1 cellular context compared by ENCODE assay signal in the genomic region with DNA sequence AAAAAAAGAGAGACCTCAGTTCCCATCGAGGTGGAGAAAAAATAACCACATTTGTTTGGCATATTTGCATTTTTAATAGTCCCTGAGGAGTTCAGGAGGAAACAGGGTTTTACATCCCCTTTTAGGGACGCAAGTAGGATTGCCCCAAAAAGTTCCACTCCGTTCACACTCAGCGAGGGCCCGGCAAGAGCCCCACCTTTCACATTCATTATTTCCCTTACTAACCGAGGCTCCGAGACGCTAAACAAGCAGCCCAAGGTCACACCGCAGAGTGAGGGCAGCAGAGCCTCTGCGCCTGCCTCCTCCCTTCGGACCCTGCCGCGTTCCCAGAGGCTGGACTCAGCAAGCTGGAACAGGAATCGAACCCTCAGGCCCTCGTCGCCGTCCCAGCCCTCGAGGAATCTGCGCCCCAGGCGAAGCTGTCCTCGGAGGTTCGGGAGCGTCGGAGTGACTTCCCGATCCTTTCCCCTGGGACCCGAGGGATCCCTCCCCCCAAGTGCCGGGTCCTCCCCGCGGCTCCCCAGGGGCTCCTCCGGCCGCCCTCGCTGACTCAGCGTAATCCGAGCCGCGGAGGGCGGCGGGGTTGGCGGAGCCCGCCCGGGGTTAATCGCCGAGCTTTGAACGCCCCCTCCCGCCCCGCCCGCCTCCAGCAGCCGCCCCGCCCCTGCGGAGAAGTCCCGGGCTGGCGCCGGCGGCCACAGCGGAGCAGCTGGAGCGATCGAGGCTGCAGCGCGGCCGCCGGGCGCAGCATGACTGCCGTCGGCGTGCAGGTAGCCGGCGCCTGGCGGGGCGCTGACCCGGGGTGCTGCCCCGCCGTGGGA.
TF ChIP-seq lines count a peak whose summit lies in the region.

A gene with protein sequence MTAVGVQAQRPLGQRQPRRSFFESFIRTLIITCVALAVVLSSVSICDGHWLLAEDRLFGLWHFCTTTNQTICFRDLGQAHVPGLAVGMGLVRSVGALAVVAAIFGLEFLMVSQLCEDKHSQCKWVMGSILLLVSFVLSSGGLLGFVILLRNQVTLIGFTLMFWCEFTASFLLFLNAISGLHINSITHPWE (plus strand): TSS at position 700 of the 821 bp plus-strand sequence. CDS start 50 bp downstream, at position 750.

TF ChIP-seq in HepG2, 621 proteins besides CTCF, POLR2A, EP300 and RAD21 (continued from another document and continues in another):
- TF ChIP-seq ZNF768 (CRISPR knock-in tag; IDR thresholded peaks at IDR 0.05) (peak; percentile 99), ETV5 (CRISPR knock-in tag; IDR thresholded peaks at IDR 0.05; ENCODE audit: borderline replicate concordance) (peak; percentile 70), SIN3A (IDR thresholded peaks at IDR 0.05; ENCODE audit: borderline replicate concordance, low read depth, low read length) (peak; percentile 82; the same call in 1 of the 2 replicates), JDP2 (CRISPR knock-in tag; IDR thresholded peaks at IDR 0.05; ENCODE audit: borderline replicate concordance) (peak; percentile 40; the same call in 1 of the 2 replicates), SNAI1 (CRISPR knock-in tag; IDR thresholded peaks at IDR 0.05; ENCODE audit: borderline replicate concordance) (peak; percentile 76; the same call in 1 of the 2 replicates), ZNF577 (CRISPR knock-in tag; IDR thresholded peaks at IDR 0.05; ENCODE audit: borderline replicate concordance, low read depth) (0 out of 2 replicates have a peak, but pooled peaks have one; percentile 66), NR2C2 (CRISPR knock-in tag; IDR thresholded peaks at IDR 0.05; ENCODE audit: borderline replicate concordance) (peak; percentile 66; the same call in 1 of the 2 replicates), ZNF276 (CRISPR knock-in tag; IDR thresholded peaks at IDR 0.05; ENCODE audit: low read depth) (peak; percentile 89), NR2F6 (IDR thresholded peaks at IDR 0.05) (no peak), NR2F6 (CRISPR knock-in tag; IDR thresholded peaks at IDR 0.05) (peak; percentile 79), ZNF24 (IDR thresholded peaks at IDR 0.05) (no peak), SYNCRIP (IDR thresholded peaks at IDR 0.05; ENCODE audit: insufficient read depth, low read depth, low read length) (no peak), NR0B2 (CRISPR knock-in tag; IDR thresholded peaks at IDR 0.05) (peak; percentile 52), TGIF2 (CRISPR knock-in tag; IDR thresholded peaks at IDR 0.05) (peak; percentile 31; the same call in 1 of the 2 replicates), BATF2 (CRISPR knock-in tag; IDR thresholded peaks at IDR 0.05) (0 out of 2 replicates have a peak, but pooled peaks have one; percentile 77), KDM2A (CRISPR knock-in tag; IDR thresholded peaks at IDR 0.05; ENCODE audit: borderline replicate concordance, low read depth) (peak; percentile 74; the same call in 1 of the 2 replicates), NR2F2 (IDR thresholded peaks at IDR 0.05; ENCODE audit: borderline replicate concordance, low read depth) (peak; percentile 54; the same call in 1 of the 2 replicates), SOX5 (CRISPR knock-in tag; IDR thresholded peaks at IDR 0.05; ENCODE audit: borderline replicate concordance) (peak; percentile 45; the same call in 1 of the 2 replicates), ZBED4 (CRISPR knock-in tag; IDR thresholded peaks at IDR 0.05; ENCODE audit: borderline replicate concordance) (peak; percentile 35; the same call in 1 of the 2 replicates), ZNF615 (CRISPR knock-in tag; IDR thresholded peaks at IDR 0.05; ENCODE audit: borderline replicate concordance) (0 out of 2 replicates have a peak, but pooled peaks have one; percentile 63), KDM1A (CRISPR knock-in tag; IDR thresholded peaks at IDR 0.05) (peak; percentile 93), DPF2 (CRISPR knock-in tag; IDR thresholded peaks at IDR 0.05; ENCODE audit: borderline replicate concordance, low read depth) (peak; percentile 89), ZGPAT (CRISPR knock-in tag; IDR thresholded peaks at IDR 0.05) (peak; percentile 80), HNRNPLL (IDR thresholded peaks at IDR 0.05; ENCODE audit: low read depth, low read length, poor library complexity, severe bottlenecking) (peak; percentile 65), ZMYM2 (CRISPR knock-in tag; IDR thresholded peaks at IDR 0.05) (peak; percentile 83), ZNF572 (CRISPR knock-in tag; IDR thresholded peaks at IDR 0.05) (peak; percentile 59; the same call in 1 of the 2 replicates), ARHGAP35 (CRISPR knock-in tag; IDR thresholded peaks at IDR 0.05; ENCODE audit: borderline replicate concordance) (peak; percentile 63; the same call in 1 of the 2 replicates), GPN1 (CRISPR knock-in tag; IDR thresholded peaks at IDR 0.05; ENCODE audit: borderline replicate concordance) (no peak), ZNF20 (CRISPR knock-in tag; IDR thresholded peaks at IDR 0.05) (no peak), RNF219 (CRISPR knock-in tag; IDR thresholded peaks at IDR 0.05) (peak; percentile 67; the same call in 1 of the 2 replicates), NFE2L1 (CRISPR knock-in tag; IDR thresholded peaks at IDR 0.05; ENCODE audit: borderline replicate concordance) (peak; percentile 76; the same call in 1 of the 2 replicates), ZNF556 (CRISPR knock-in tag; IDR thresholded peaks at IDR 0.05; ENCODE audit: borderline replicate concordance) (peak; percentile 97), ZNF670 (CRISPR knock-in tag; IDR thresholded peaks at IDR 0.05; ENCODE audit: borderline replicate concordance) (no peak; the same call in 1 of the 2 replicates), TFDP2 (CRISPR knock-in tag; IDR thresholded peaks at IDR 0.05) (peak; percentile 70; the same call in 1 of the 2 replicates)
- TF ChIP-seq, protein P1, sequence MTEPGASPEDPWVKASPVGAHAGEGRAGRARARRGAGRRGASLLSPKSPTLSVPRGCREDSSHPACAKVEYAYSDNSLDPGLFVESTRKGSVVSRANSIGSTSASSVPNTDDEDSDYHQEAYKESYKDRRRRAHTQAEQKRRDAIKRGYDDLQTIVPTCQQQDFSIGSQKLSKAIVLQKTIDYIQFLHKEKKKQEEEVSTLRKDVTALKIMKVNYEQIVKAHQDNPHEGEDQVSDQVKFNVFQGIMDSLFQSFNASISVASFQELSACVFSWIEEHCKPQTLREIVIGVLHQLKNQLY (CRISPR knock-in tag; IDR thresholded peaks at IDR 0.05): peak; percentile 56; the same call in 1 of the 2 replicates
- TF ChIP-seq, protein P2, sequence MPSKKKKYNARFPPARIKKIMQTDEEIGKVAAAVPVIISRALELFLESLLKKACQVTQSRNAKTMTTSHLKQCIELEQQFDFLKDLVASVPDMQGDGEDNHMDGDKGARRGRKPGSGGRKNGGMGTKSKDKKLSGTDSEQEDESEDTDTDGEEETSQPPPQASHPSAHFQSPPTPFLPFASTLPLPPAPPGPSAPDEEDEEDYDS (CRISPR knock-in tag; IDR thresholded peaks at IDR 0.05): peak; percentile 50; the same call in 1 of the 2 replicates
